Comparison of ENCODE assay signal across 25 cellular contexts in genomic region chr16:19960183-19960582, GRCh38.
"Had no signal": no experiment of that assay in that cellular context is flagged by ENCODE, and none has a peak within 500 bp of the region (broad histone marks: within the 10 kb centered on the region; RNA-seq: fewer than 3 reads in every experiment).

No MANE protein-coding gene starts in this region.

- FAIRE-seq: HTR-8/SVneo, RCC 7860 had no signal

- H3K4me1 ChIP-seq: SJSA1 had no signal

- DNase-seq: Karpas-422, KG1, MG63, NCI-H1092, NCI-H1105 treated with DMSO at 0.1 percent for 48 hours, NCI-H1417 treated with DMSO at 0.1 percent for 48 hours, NCI-H1694 treated with DMSO at 0.1 percent for 48 hours, NCI-H1930, NCI-H2081, NCI-H2107, NCI-H2227 treated with DMSO at 0.1 percent for 48 hours, NCI-H446, NCI-H510A, NCI-H524 treated with DMSO at 0.1 percent for 48 hours, NCI-H69, NCI-H774, Right ventricle myocardium superior, RPMI8226, SIG-M5, T-cell had no signal

- H3K36me3 Mint-ChIP-seq: T-cell had no signal

- H3K9me3 ChIP-seq: MG63, SJSA1 had no signal

- H3K27ac ChIP-seq: HL-60, SJSA1, SK-N-MC had no signal

- H3K4me3 Mint-ChIP-seq: T-cell had no signal

- H3K27ac Mint-ChIP-seq: T-cell had no signal

- H3K9me3 Mint-ChIP-seq: T-cell had no signal

- H3K4me3 ChIP-seq: MG63, SJSA1, SK-N-MC had no signal

- ATAC-seq: T-cell had no signal

- H3K4me1 Mint-ChIP-seq: T-cell had no signal

- H3K36me3 ChIP-seq: MG63, SJSA1 had no signal
